ENCODE assay signal across 10 cellular contexts in genomic region chr1:210293191-210293607, GRCh38. TPM values are rescaled to one million over a fixed set of nuclear protein-coding genes. Genes with fewer than 3 reads are reported as not detected.
A peak's percentile ranks its signal among the peaks of the same experiment; 100 is the strongest.
DNase-seq lines count a peak whose midpoint lies in the region; ATAC-seq and TF ChIP-seq lines count a peak whose summit lies in the region.
"Had no signal": no experiment of that assay in that cellular context is flagged by ENCODE, and none has a peak within 500 bp of the region (broad histone marks: within the 10 kb centered on the region; RNA-seq: fewer than 3 reads in every experiment).

No MANE protein-coding gene starts in this region.

- no peaks in the 10 kb centered on the region for H3K9me3 ChIP-seq in trophoblast cell (ENCODE audit: insufficient read depth, low read depth, low read length)

- H3K9me3 Mint-ChIP-seq in T-cell = no peaks in the 10 kb centered on the region

- peaks cover 5 to 6% (median 5%) of the 10 kb centered on the region in 3 donors for H3K4me1 Mint-ChIP-seq in T-cell

- CTCF ChIA-PET in BJ (lab: Yijun Ruan, JAX) (interaction anchor here (0.7 to 2.7 kb wide), 7 partner anchors 9 to 233 kb away, joined by 3 to 9 read pairs (median 3); no protein-coding TSS in a partner anchor), T-cell (lab: Charles Lee) (no interaction called here)

- TF ChIP-seq CTCF in BJ (IDR thresholded peaks at IDR 0.05; ENCODE audit: insufficient read depth, low read depth, low read length) (no peak), foreskin keratinocyte (conservative IDR thresholded peaks at IDR 0.05) (no peak)

- ATAC-seq in T-cell (replicated peaks in 1 of 4) (no peak), foreskin keratinocyte (no peak)

- H3K36me3 Mint-ChIP-seq in T-cell = no peaks in the 10 kb centered on the region

- H3K4me3 Mint-ChIP-seq in T-cell = peak overlapping the region in 2 of 3 donors; percentile 37 to 69

- peak overlapping the region; percentile 55 for H2BK12ac ChIP-seq in trophoblast cell (ENCODE audit: low read length)

- H3K27ac ChIP-seq in trophoblast cell (ENCODE audit: low read depth, low read length) (peak overlapping the region; percentile 83), foreskin keratinocyte (no peak overlapping the region)

- no peak overlapping the region for H3K27ac Mint-ChIP-seq in T-cell

- H3K9ac ChIP-seq in trophoblast cell (ENCODE audit: low read length) = no peak overlapping the region

- peak; percentile 84 for DNase-seq in BJ (ENCODE audit: low read depth)
- no peak for DNase-seq in T-cell
- DNase-seq in cardiac septum (ENCODE audit: low spot score) = peak; percentile 82
- no peak for DNase-seq in trophoblast cell
- no peak for DNase-seq in activated gamma-delta T cell (lab: John Stamatoyannopoulos, UW)
- no peak for DNase-seq in activated naive CD4-positive, alpha-beta T cell (lab: John Stamatoyannopoulos, UW)
- no peak for DNase-seq in NCI-H82 treated with DMSO at 0.1 percent for 48 hours (lab: John Stamatoyannopoulos, UW; ENCODE audit: unreplicated experiment)
- no peak for DNase-seq in foreskin keratinocyte
- DNase-seq: effector CD4-positive, alpha-beta T cell; NCI-H1694 had no signal

- H3K4me3 ChIP-seq in BJ (ENCODE audit: low read depth, low read length) (no peak overlapping the region), trophoblast cell (ENCODE audit: low read depth, low read length) (no peak overlapping the region)

- peak overlapping the region; percentile 23 for H2AFZ ChIP-seq in trophoblast cell (ENCODE audit: insufficient read depth, low read length, poor library complexity)

- H4K12ac ChIP-seq in trophoblast cell (ENCODE audit: low read depth, low read length) = no peak overlapping the region

- H3K4me2 ChIP-seq in trophoblast cell (ENCODE audit: low read length) = peak overlapping the region; percentile 57

- peaks cover 22 to 31% of the 10 kb centered on the region in 2 experiments for H3K4me1 ChIP-seq in trophoblast cell (ENCODE audit: control insufficient read depth in 1 of 2, insufficient read depth in 2 of 2, low read length in 2 of 2)
- no peaks in the 10 kb centered on the region for H3K4me1 ChIP-seq in foreskin keratinocyte

- intact Hi-C loops in cardiac septum (cut with DNase I) = loop anchor here (1.0 kb wide), 1 partner anchor 56 kb away; no protein-coding TSS in a partner anchor

- H2BK120ac ChIP-seq in trophoblast cell (ENCODE audit: insufficient read depth, low read length, poor library complexity) = peak overlapping the region; percentile 94

- peak overlapping the region; percentile 80 for H2AK5ac ChIP-seq in trophoblast cell (ENCODE audit: low read length)

- H2BK5ac ChIP-seq in trophoblast cell (ENCODE audit: low read depth, low read length, poor library complexity) = peak overlapping the region; percentile 68

- H3K36me3 ChIP-seq in BJ (ENCODE audit: control insufficient read depth, insufficient read depth, low read length) = no peaks in the 10 kb centered on the region
- H3K36me3 ChIP-seq in trophoblast cell (ENCODE audit: control insufficient read depth in 1 of 2, insufficient read depth in 2 of 2, low read length in 2 of 2) = no peaks in the 10 kb centered on the region

- H3K23ac ChIP-seq in trophoblast cell (ENCODE audit: low read length) = no peak overlapping the region

- peaks cover 5% of the 10 kb centered on the region for H3K79me2 ChIP-seq in trophoblast cell (ENCODE audit: control insufficient read depth, insufficient read depth, low read length, poor library complexity)

- peak overlapping the region; percentile 31 for H3K14ac ChIP-seq in trophoblast cell (ENCODE audit: low read length)

- H4K91ac ChIP-seq in trophoblast cell (ENCODE audit: low read depth, low read length) = peak overlapping the region; percentile 67

- WGBS in trophoblast cell (ENCODE audit: extremely low coverage, insufficient coverage, insufficient read length) = no CpG with 5 or more reads among the region's 7 CpGs

- H3K27me3 Mint-ChIP-seq in T-cell = peaks cover 51 to 70% of the 10 kb centered on the region in 2 donors

- H4K8ac ChIP-seq in trophoblast cell (ENCODE audit: low read depth, low read length) = peak overlapping the region; percentile 38

- H3K18ac ChIP-seq in trophoblast cell (ENCODE audit: low read length) = peak overlapping the region; percentile 34

- POLR2A ChIA-PET in BJ (lab: Charles Lee) (interaction anchor here (2.2 to 2.4 kb wide), 2 partner anchors 31 to 59 kb away, joined by 12 to 14 read pairs; no protein-coding TSS in a partner anchor), T-cell (lab: Charles Lee) (no interaction called here)

- H3K79me1 ChIP-seq in trophoblast cell (ENCODE audit: low read length) = peaks cover 34% of the 10 kb centered on the region

- peak overlapping the region; percentile 82 for H3K4ac ChIP-seq in trophoblast cell (ENCODE audit: low read depth, low read length)

- H3K27me3 ChIP-seq in BJ (ENCODE audit: control insufficient read depth, insufficient read depth, low read length) = no peaks in the 10 kb centered on the region; the same call in 1 of the 2 replicates
- H3K27me3 ChIP-seq in trophoblast cell (ENCODE audit: insufficient read depth, low read length) = no peaks in the 10 kb centered on the region
- H3K27me3 ChIP-seq in foreskin keratinocyte = peaks cover 75% of the 10 kb centered on the region

RNA-seq across cellular contexts. Expression of gene HHAT, which starts 35.5 kb away (rescaled TPM):
- polyA plus RNA-seq in BJ (2011; rRNA removed) (6.6 and 7.2 TPM in 2 replicates), foreskin keratinocyte (2.3 and 2.5 TPM in 2 replicates)
- 9.8 and 10.7 TPM in 2 replicates for polyA minus RNA-seq in BJ (2011; rRNA and poly(A)+ RNA removed)
- total RNA-seq in T-cell (1 to 10 TPM; 2.2 to 7.9 (median 4.1) TPM), cardiac septum (2.4 TPM), foreskin keratinocyte (4.2 and 4.7 TPM in 2 replicates)
- 5.1 and 5.2 TPM in 2 replicates for polyA plus RNA-seq in trophoblast cell (2013)

Comparison
In these comparisons a context has a peak if more than half of its experiments do, and no peak if none do; other contexts are left out.
1. DNase-seq: peak in BJ (single experiment) and cardiac septum (single experiment); none in T-cell (0 of 34), trophoblast cell (0 of 2), activated gamma-delta T cell (single experiment), activated naive CD4-positive, alpha-beta T cell (0 of 4), NCI-H82 treated with DMSO at 0.1 percent for 48 hours (single experiment) and foreskin keratinocyte (0 of 2).